8 cellular contexts compared by ENCODE assay signal in the genomic region with DNA sequence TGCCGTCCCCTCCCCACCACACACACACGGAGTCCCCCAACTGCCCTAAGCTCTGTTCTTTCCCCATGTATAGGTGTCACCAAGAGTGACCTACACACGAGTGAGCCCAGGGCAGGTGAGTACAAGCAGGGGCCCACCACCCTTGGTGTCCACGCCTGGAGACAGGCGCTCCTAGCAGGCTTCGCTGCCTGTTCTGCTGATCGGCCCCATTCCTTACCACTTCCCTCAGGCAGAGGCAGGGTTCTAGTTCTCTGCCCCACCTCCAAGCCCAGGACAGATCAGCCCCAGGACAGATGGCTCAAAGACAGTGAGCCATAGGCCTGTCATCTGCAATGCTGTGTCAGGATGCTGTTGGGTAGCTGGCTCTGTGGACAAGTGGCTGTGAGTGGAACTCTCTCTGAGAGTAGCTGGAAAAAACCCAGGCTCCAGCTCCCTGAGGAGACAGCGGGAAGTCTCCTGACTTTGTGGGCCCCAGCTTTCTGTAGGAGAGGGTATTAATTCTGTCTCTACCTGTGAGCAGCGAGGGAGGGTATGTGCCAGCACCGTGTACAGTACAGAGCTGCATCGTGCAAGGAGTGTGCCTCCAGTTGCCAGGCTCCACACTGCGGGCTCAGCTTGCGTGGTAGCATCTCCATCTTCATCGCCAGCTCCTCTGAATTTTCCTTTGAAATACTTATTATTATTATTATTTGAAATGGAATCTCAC. TPM values are rescaled to one million over a fixed set of nuclear protein-coding genes. Genes with fewer than 3 reads are reported as not detected.
DNase-seq lines count a peak whose midpoint lies in the region; ATAC-seq and TF ChIP-seq lines count a peak whose summit lies in the region.

No MANE protein-coding gene starts in this region.

- H3K4me3 ChIP-seq in ectodermal cell (ENCODE audit: insufficient read depth, low read depth, low read length): peak overlapping the region; percentile 87

- H3K27ac Mint-ChIP-seq in nephron progenitor cell: no peak overlapping the region

- no peak for TF ChIP-seq CTCF in nephron progenitor cell (IDR thresholded peaks at IDR 0.05)

- H3K36me3 ChIP-seq in ectodermal cell (ENCODE audit: control insufficient read depth, insufficient read depth, low read length): peaks cover 5% of the 10 kb centered on the region

- peaks cover 46% of the 10 kb centered on the region for H3K27me3 Mint-ChIP-seq in nephron progenitor cell (ENCODE audit: low read depth, poor library complexity)

- H3K27ac ChIP-seq in ectodermal cell (ENCODE audit: insufficient read depth, low read depth, low read length, poor library complexity, severe bottlenecking): no peak overlapping the region

- 70 to 72% methylated on average over 13 to 14 of the region's 14 CpGs for WGBS in ectodermal cell, 2 experiments

- peak overlapping the region; percentile 93 for H3K4me3 Mint-ChIP-seq in nephron progenitor cell

- H3K9me3 Mint-ChIP-seq in nephron progenitor cell: no peaks in the 10 kb centered on the region

- no peaks in the 10 kb centered on the region for H3K9me3 ChIP-seq in ectodermal cell (ENCODE audit: control insufficient read depth, low read length)

- H3K27me3 ChIP-seq in ectodermal cell (ENCODE audit: control insufficient read depth, insufficient read depth, low read length, poor library complexity, severe bottlenecking): peaks cover 58% of the 10 kb centered on the region

- H3K36me3 Mint-ChIP-seq in nephron progenitor cell (ENCODE audit: low read depth): peaks cover 7% of the 10 kb centered on the region

- peaks cover 31% of the 10 kb centered on the region for H3K4me1 Mint-ChIP-seq in nephron progenitor cell

- DNase-seq in D341Med (ENCODE audit: low spot score) (peak; percentile 41), NCI-H82 (lab: John Stamatoyannopoulos, UW) (peak; percentile 87), nephron progenitor cell (peak; percentile 17), NAMALWA (ENCODE audit: low spot score) (no peak), mucosa of gallbladder (ENCODE audit: low spot score) (no peak)

- peaks cover 9% of the 10 kb centered on the region for H3K4me1 ChIP-seq in ectodermal cell (ENCODE audit: control insufficient read depth, insufficient read depth, low read length)

- ATAC-seq in GM21717 (IDR thresholded peaks at IDR 0.05; ENCODE audit: unreplicated experiment) (no peak), HG03442 (IDR thresholded peaks at IDR 0.05; ENCODE audit: unreplicated experiment) (no peak)

RNA-seq across cellular contexts. Expression of a gene that starts 0.9 kb away (rescaled TPM):
- polyA plus RNA-seq in ectodermal cell (2013, experiment 1 of 4): 24.8 TPM
- 23.0 TPM for polyA plus RNA-seq in ectodermal cell (2013, experiment 2 of 4)
- polyA plus RNA-seq in ectodermal cell (2013, experiment 3 of 4): 24.5 TPM
- 30.6 TPM for polyA plus RNA-seq in ectodermal cell (2013, experiment 4 of 4)
- total RNA-seq in mucosa of gallbladder: 109 TPM

RNA-seq across cellular contexts. Expression of a gene that starts 2.6 kb away (rescaled TPM):
- 2.0 TPM for polyA plus RNA-seq in ectodermal cell (2013, experiment 1 of 4)
- polyA plus RNA-seq in ectodermal cell (2013, experiment 2 of 4): 1.3 TPM
- 1.1 TPM for polyA plus RNA-seq in ectodermal cell (2013, experiment 3 of 4)
- 1.3 TPM for polyA plus RNA-seq in ectodermal cell (2013, experiment 4 of 4)
- 23.7 TPM for total RNA-seq in mucosa of gallbladder

RNA-seq across cellular contexts. Expression of a gene that starts 20.1 kb away (rescaled TPM):
- 70.2 TPM for polyA plus RNA-seq in ectodermal cell (2013, experiment 1 of 4)
- 58.0 TPM for polyA plus RNA-seq in ectodermal cell (2013, experiment 2 of 4)
- 53.3 TPM for polyA plus RNA-seq in ectodermal cell (2013, experiment 3 of 4)
- polyA plus RNA-seq in ectodermal cell (2013, experiment 4 of 4): 54.0 TPM
- total RNA-seq in mucosa of gallbladder: 56.1 TPM

RNA-seq across cellular contexts. Expression of a gene that starts 23.5 kb away (rescaled TPM):
- 20.8 TPM for polyA plus RNA-seq in ectodermal cell (2013, experiment 1 of 4)
- polyA plus RNA-seq in ectodermal cell (2013, experiment 2 of 4): 13.3 TPM
- 16.9 TPM for polyA plus RNA-seq in ectodermal cell (2013, experiment 3 of 4)
- polyA plus RNA-seq in ectodermal cell (2013, experiment 4 of 4): 17.1 TPM
- 13.4 TPM for total RNA-seq in mucosa of gallbladder

RNA-seq across cellular contexts. Expression of a gene that starts 53.3 kb away (rescaled TPM):
- polyA plus RNA-seq in ectodermal cell (2013, experiment 1 of 4): 5.9 TPM
- 3.9 TPM for polyA plus RNA-seq in ectodermal cell (2013, experiment 2 of 4)
- 5.7 TPM for polyA plus RNA-seq in ectodermal cell (2013, experiment 3 of 4)
- 5.9 TPM for polyA plus RNA-seq in ectodermal cell (2013, experiment 4 of 4)
- 12.9 TPM for total RNA-seq in mucosa of gallbladder

Comparison
In these comparisons a context has a peak if more than half of its experiments do, and no peak if none do; other contexts are left out.
1. DNase-seq: peak in D341Med (single experiment), NCI-H82 (single experiment) and nephron progenitor cell (single experiment); none in NAMALWA (single experiment) and mucosa of gallbladder (single experiment).